In the genomic region with DNA sequence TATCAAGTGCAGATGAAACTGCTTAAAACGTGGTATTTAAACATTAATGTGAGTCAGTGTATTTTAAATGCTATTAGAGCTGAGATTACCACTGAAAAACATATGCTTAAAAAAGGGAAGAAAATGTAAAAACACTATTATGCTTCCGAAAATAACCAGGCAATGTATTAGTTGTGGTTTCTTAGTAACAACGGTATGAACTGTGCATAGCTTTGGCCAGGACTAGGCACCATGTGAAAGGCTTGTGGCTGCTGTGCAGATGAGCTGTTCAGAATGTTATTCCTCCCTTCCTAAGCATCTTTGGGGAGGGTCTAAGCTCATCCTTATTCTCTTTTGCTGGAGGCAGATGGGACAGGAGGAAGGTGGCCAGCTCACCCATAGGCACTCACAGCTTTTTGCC, we compare ENCODE assay signal across 16 cellular contexts.
DNase-seq lines count a peak whose midpoint lies in the region; ATAC-seq and TF ChIP-seq lines count a peak whose summit lies in the region.
"Had no signal": no experiment of that assay in that cellular context is flagged by ENCODE, and none has a peak within 500 bp of the region (broad histone marks: within the 10 kb centered on the region; RNA-seq: fewer than 3 reads in every experiment).

No MANE protein-coding gene starts in this region.

- DNase-seq in coronary artery (ENCODE audit: low spot score), result no peak
- peak; percentile 28 for DNase-seq in stromal cell of bone marrow (ENCODE audit: low read depth)
- DNase-seq in SW 1271 (lab: John Stamatoyannopoulos, UW), result no peak
- DNase-seq in effector CD4-positive, alpha-beta T cell, result no peak
- no peak for DNase-seq in WTC11 (ENCODE audit: low spot score)
- DNase-seq in neural progenitor cell (ENCODE audit: low spot score), result no peak
- DNase-seq: activated T-cell treated with anti-CD3 and anti-CD28 coated beads for 4 hours; central memory CD4-positive, alpha-beta T cell; NCI-H1930; NCI-H446; stimulated activated naive B cell treated with anti-CD40 and anti-IgM and Interleukin-4, amounts not matched to agents 10 μg/mL and 1 μg/mL and 100 μg/mL, for 72 hours; upper lobe of right lung had no signal

- H3K9me3 ChIP-seq in OCI-LY3 (ENCODE audit: insufficient read depth, low read length), result no peaks in the 10 kb centered on the region
- H3K9me3 ChIP-seq in neural progenitor cell (ENCODE audit: low read depth), result no peaks in the 10 kb centered on the region
- H3K9me3 ChIP-seq: upper lobe of right lung had no signal

- H3K9ac ChIP-seq in OCI-LY3 (ENCODE audit: low read length), result no peak overlapping the region
- no peak overlapping the region for H3K9ac ChIP-seq in neural progenitor cell

- H4K20me1 ChIP-seq in OCI-LY3 (ENCODE audit: insufficient read depth, low read length) (no peaks in the 10 kb centered on the region), neural progenitor cell (ENCODE audit: low read depth) (no peaks in the 10 kb centered on the region)

- H3K27me3 ChIP-seq in OCI-LY3 (ENCODE audit: low read depth, low read length) (no peaks in the 10 kb centered on the region), neural progenitor cell (no peaks in the 10 kb centered on the region)
- H3K27me3 ChIP-seq: upper lobe of right lung had no signal

- POLR2A ChIA-PET in WTC11 (lab: Charles Lee), result no interaction called here

- H2AFZ ChIP-seq in OCI-LY3 (ENCODE audit: low read depth, low read length) (no peak overlapping the region), neural progenitor cell (replicated peaks) (no peak overlapping the region)

- ATAC-seq in GM19455 (IDR thresholded peaks at IDR 0.05; ENCODE audit: unreplicated experiment) (peak; percentile 44), WTC11 (no peak)
- ATAC-seq: left lobe of liver; stimulated activated naive B cell treated with anti-CD40 and anti-IgM and Interleukin-4, amounts not matched to agents 10 μg/mL and 1 μg/mL and 100 μg/mL, for 72 hours; upper lobe of right lung had no signal

- H3K9me3 Mint-ChIP-seq in WTC11, result no peaks in the 10 kb centered on the region
- no peaks in the 10 kb centered on the region for H3K9me3 Mint-ChIP-seq in neural progenitor cell
- H3K9me3 Mint-ChIP-seq: stimulated activated naive B cell treated with anti-CD40 and anti-IgM and Interleukin-4, amounts not matched to agents 10 μg/mL and 1 μg/mL and 100 μg/mL, for 72 hours had no signal

- H3K36me3 ChIP-seq in OCI-LY3 (replicated peaks; ENCODE audit: low read depth, low read length) (no peaks in the 10 kb centered on the region), neural progenitor cell (no peaks in the 10 kb centered on the region)
- H3K36me3 ChIP-seq: upper lobe of right lung had no signal

- H3F3A ChIP-seq in neural progenitor cell (ENCODE audit: low read depth), result no peaks in the 10 kb centered on the region

- H3K27ac ChIP-seq in OCI-LY3 (ENCODE audit: low read length), result no peak overlapping the region
- peak overlapping the region; percentile 41 to 77 for H3K27ac ChIP-seq in coronary artery
- no peak overlapping the region for H3K27ac ChIP-seq in neural progenitor cell
- H3K27ac ChIP-seq: upper lobe of right lung had no signal

- no peaks in the 10 kb centered on the region for H3K27me3 Mint-ChIP-seq in WTC11 (ENCODE audit: low read depth)
- no peaks in the 10 kb centered on the region for H3K27me3 Mint-ChIP-seq in neural progenitor cell (ENCODE audit: insufficient read depth, low read depth)
- H3K27me3 Mint-ChIP-seq: stimulated activated naive B cell treated with anti-CD40 and anti-IgM and Interleukin-4, amounts not matched to agents 10 μg/mL and 1 μg/mL and 100 μg/mL, for 72 hours had no signal

- H3K4me1 Mint-ChIP-seq in WTC11 (no peaks in the 10 kb centered on the region), neural progenitor cell (no peaks in the 10 kb centered on the region)

- H3K4me2 ChIP-seq in OCI-LY3 (ENCODE audit: low read length) (peak overlapping the region; percentile 40), neural progenitor cell (no peak overlapping the region)

- H3K4me1 ChIP-seq in OCI-LY3 (ENCODE audit: low read length) (peaks cover 47% of the 10 kb centered on the region), neural progenitor cell (no peaks in the 10 kb centered on the region)
- H3K4me1 ChIP-seq: upper lobe of right lung had no signal

- no peak for TF ChIP-seq CTCF in OCI-LY3 (IDR thresholded peaks at IDR 0.05; ENCODE audit: low read depth, low read length)
- TF ChIP-seq CTCF in coronary artery (IDR thresholded peaks at IDR 0.05), result no peak
- no peak for TF ChIP-seq CTCF in WTC11 (IDR thresholded peaks at IDR 0.05)
- no peak for TF ChIP-seq CTCF in neural progenitor cell (IDR thresholded peaks at IDR 0.05)

- H3K4me3 ChIP-seq in OCI-LY3 (ENCODE audit: low read length) (no peak overlapping the region), coronary artery (no peak overlapping the region), neural progenitor cell (no peak overlapping the region)
- H3K4me3 ChIP-seq: upper lobe of right lung had no signal

- H3K27ac Mint-ChIP-seq in WTC11, result no peak overlapping the region
- no peak overlapping the region for H3K27ac Mint-ChIP-seq in neural progenitor cell
- H3K27ac Mint-ChIP-seq: activated naive CD8-positive, alpha-beta T cell; stimulated activated naive B cell treated with anti-CD40 and anti-IgM and Interleukin-4, amounts not matched to agents 10 μg/mL and 1 μg/mL and 100 μg/mL, for 72 hours had no signal

- H3K36me3 Mint-ChIP-seq in WTC11 (no peaks in the 10 kb centered on the region), neural progenitor cell (no peaks in the 10 kb centered on the region)
- H3K36me3 Mint-ChIP-seq: activated naive CD8-positive, alpha-beta T cell; stimulated activated naive B cell treated with anti-CD40 and anti-IgM and Interleukin-4, amounts not matched to agents 10 μg/mL and 1 μg/mL and 100 μg/mL, for 72 hours had no signal

- no peaks in the 10 kb centered on the region for H3K79me2 ChIP-seq in OCI-LY3 (ENCODE audit: low read length)
- no peaks in the 10 kb centered on the region for H3K79me2 ChIP-seq in neural progenitor cell (ENCODE audit: low read depth)

- CTCF ChIA-PET in WTC11 (lab: Charles Lee), result interaction anchor here (0.6 to 1.4 kb wide), 2 partner anchors 57 to 482 kb away, joined by 3 to 4 read pairs; no protein-coding TSS in a partner anchor

- H3K4me3 Mint-ChIP-seq in WTC11, result no peak overlapping the region
- H3K4me3 Mint-ChIP-seq in neural progenitor cell, result no peak overlapping the region
- H3K4me3 Mint-ChIP-seq: activated naive CD8-positive, alpha-beta T cell; stimulated activated naive B cell treated with anti-CD40 and anti-IgM and Interleukin-4, amounts not matched to agents 10 μg/mL and 1 μg/mL and 100 μg/mL, for 72 hours had no signal

TF ChIP-seq in WTC11, 78 proteins besides CTCF, POLR2A, EP300 and RAD21 (continues in another document):
- no peak for TF ChIP-seq ZNF423 (CRISPR knock-in tag; IDR thresholded peaks at IDR 0.05)
- no peak for TF ChIP-seq ESRRA (CRISPR knock-in tag; IDR thresholded peaks at IDR 0.05; ENCODE audit: borderline replicate concordance)
- TF ChIP-seq, protein P1, sequence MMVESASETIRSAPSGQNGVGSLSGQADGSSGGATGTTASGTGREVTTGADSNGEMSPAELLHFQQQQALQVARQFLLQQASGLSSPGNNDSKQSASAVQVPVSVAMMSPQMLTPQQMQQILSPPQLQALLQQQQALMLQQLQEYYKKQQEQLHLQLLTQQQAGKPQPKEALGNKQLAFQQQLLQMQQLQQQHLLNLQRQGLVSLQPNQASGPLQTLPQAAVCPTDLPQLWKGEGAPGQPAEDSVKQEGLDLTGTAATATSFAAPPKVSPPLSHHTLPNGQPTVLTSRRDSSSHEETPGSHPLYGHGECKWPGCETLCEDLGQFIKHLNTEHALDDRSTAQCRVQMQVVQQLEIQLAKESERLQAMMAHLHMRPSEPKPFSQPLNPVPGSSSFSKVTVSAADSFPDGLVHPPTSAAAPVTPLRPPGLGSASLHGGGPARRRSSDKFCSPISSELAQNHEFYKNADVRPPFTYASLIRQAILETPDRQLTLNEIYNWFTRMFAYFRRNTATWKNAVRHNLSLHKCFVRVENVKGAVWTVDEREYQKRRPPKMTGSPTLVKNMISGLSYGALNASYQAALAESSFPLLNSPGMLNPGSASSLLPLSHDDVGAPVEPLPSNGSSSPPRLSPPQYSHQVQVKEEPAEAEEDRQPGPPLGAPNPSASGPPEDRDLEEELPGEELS (CRISPR knock-in tag; IDR thresholded peaks at IDR 0.05), result no peak
- TF ChIP-seq GRHL2 (CRISPR knock-in tag; IDR thresholded peaks at IDR 0.05; ENCODE audit: insufficient replicate concordance, severe bottlenecking), result no peak
- TF ChIP-seq ZNF121 (CRISPR knock-in tag; IDR thresholded peaks at IDR 0.05), result no peak
- TF ChIP-seq, protein P2, sequence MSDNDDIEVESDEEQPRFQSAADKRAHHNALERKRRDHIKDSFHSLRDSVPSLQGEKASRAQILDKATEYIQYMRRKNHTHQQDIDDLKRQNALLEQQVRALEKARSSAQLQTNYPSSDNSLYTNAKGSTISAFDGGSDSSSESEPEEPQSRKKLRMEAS (CRISPR knock-in tag; IDR thresholded peaks at IDR 0.05), result no peak
- TF ChIP-seq, protein P3, sequence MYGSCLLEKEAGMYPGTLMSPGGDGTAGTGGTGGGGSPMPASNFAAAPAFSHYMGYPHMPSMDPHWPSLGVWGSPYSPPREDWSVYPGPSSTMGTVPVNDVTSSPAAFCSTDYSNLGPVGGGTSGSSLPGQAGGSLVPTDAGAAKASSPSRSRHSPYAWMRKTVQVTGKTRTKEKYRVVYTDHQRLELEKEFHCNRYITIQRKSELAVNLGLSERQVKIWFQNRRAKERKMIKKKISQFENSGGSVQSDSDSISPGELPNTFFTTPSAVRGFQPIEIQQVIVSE (CRISPR knock-in tag; IDR thresholded peaks at IDR 0.05; ENCODE audit: borderline replicate concordance), result no peak
- TF ChIP-seq, protein P4, sequence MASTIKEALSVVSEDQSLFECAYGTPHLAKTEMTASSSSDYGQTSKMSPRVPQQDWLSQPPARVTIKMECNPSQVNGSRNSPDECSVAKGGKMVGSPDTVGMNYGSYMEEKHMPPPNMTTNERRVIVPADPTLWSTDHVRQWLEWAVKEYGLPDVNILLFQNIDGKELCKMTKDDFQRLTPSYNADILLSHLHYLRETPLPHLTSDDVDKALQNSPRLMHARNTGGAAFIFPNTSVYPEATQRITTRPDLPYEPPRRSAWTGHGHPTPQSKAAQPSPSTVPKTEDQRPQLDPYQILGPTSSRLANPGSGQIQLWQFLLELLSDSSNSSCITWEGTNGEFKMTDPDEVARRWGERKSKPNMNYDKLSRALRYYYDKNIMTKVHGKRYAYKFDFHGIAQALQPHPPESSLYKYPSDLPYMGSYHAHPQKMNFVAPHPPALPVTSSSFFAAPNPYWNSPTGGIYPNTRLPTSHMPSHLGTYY (CRISPR knock-in tag; IDR thresholded peaks at IDR 0.05), result no peak

Comparison
In these comparisons a context has a peak if more than half of its experiments do, and no peak if none do; other contexts are left out.
1. H3K27ac ChIP-seq: peak in coronary artery (2 of 2); none in OCI-LY3 (single experiment) and neural progenitor cell (single experiment).